In the genomic region with DNA sequence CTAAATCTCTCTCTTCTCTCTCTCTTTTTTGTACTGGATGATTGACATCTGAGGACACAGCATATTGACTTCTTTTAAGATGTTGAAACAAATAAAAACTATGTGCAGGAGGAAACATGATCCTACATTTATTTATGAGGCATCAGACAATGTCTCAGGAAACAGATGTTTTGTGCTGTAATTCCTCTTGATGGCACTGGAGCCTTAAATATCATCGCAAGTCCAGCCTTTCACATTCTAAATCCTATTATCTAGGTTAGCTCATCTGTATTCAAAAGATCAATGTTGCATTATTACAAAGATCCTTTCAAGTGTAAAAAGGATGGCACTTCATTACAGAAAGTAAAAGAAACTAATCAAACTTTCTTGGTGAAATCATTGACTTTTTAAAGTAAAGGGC, we compare ENCODE assay signal across 11 cellular contexts.
A peak's percentile ranks its signal among the peaks of the same experiment; 100 is the strongest.
DNase-seq lines count a peak whose midpoint lies in the region; ATAC-seq and TF ChIP-seq lines count a peak whose summit lies in the region.
"Had no signal": no experiment of that assay in that cellular context is flagged by ENCODE, and none has a peak within 500 bp of the region (broad histone marks: within the 10 kb centered on the region; RNA-seq: fewer than 3 reads in every experiment).

No MANE protein-coding gene starts in this region.

- H3K4me2 ChIP-seq in mesenchymal stem cell (ENCODE audit: low read length, poor library complexity, severe bottlenecking), result no peak overlapping the region
- H3K4me2 ChIP-seq in neuronal stem cell (ENCODE audit: insufficient read depth, low read length, poor library complexity, severe bottlenecking), result no peak overlapping the region

- H3K4me1 ChIP-seq in mesenchymal stem cell (ENCODE audit: control insufficient read depth, insufficient read depth, low read depth, low read length), result peaks cover 8% of the 10 kb centered on the region
- peaks cover 10 to 13% of the 10 kb centered on the region in 2 donors for H3K4me1 ChIP-seq in neuronal stem cell (ENCODE audit: control insufficient read depth in 2 of 2, insufficient read depth in 1 of 2, low read depth in 1 of 2, low read length in 2 of 2)
- H3K4me1 ChIP-seq in sigmoid colon, result peaks cover 0 to 39% (median 29%) of the 10 kb centered on the region in 4 donors

- H2AK5ac ChIP-seq in mesenchymal stem cell (ENCODE audit: low read length, severe bottlenecking) (no peak overlapping the region), neuronal stem cell (ENCODE audit: low read depth, low read length) (no peak overlapping the region)

- TF ChIP-seq POLR2A in sigmoid colon (IDR thresholded peaks at IDR 0.05), result no peak

- ATAC-seq in GM18873 (IDR thresholded peaks at IDR 0.05; ENCODE audit: low FRiP score, unreplicated experiment) (no peak), GM21360 (IDR thresholded peaks at IDR 0.05; ENCODE audit: unreplicated experiment) (no peak)

- no peak for TF ChIP-seq EP300 in sigmoid colon (IDR thresholded peaks at IDR 0.05)

- H2BK120ac ChIP-seq in mesenchymal stem cell (ENCODE audit: low read depth, low read length) (no peak overlapping the region), neuronal stem cell (ENCODE audit: low read depth, low read length) (no peak overlapping the region)

- intact Hi-C loops in sigmoid colon (cut with DNase I), result loop anchor here (5.0 to 10.0 kb wide), 2 partner anchors 126 to 443 kb away; no protein-coding TSS in a partner anchor

- H3K79me1 ChIP-seq in mesenchymal stem cell (replicated peaks; ENCODE audit: low read length, poor library complexity, severe bottlenecking), result no peaks in the 10 kb centered on the region
- H3K79me1 ChIP-seq in neuronal stem cell (ENCODE audit: low read depth, low read length), result no peaks in the 10 kb centered on the region

- TF ChIP-seq CTCF in LNCAP (IDR thresholded peaks at IDR 0.05), result peak; percentile 64
- no peak for TF ChIP-seq CTCF in sigmoid colon (IDR thresholded peaks at IDR 0.05)

- DNase-seq in DMS114 treated with DMSO at 0.1 percent for 48 hours (lab: John Stamatoyannopoulos, UW; ENCODE audit: unreplicated experiment), result peak; percentile 6
- DNase-seq in amniotic epithelial cell (ENCODE audit: low read depth), result peak; percentile 39
- peak; percentile 56 for DNase-seq in mesenchymal stem cell
- DNase-seq in neuronal stem cell (ENCODE audit: low spot score), result no peak
- DNase-seq in sigmoid colon, result no peak
- DNase-seq: activated B cell treated with CpG ODN at 0.5 μM for 24 hours, GF-D8, NCI-H510A had no signal

- no CpG with 5 or more reads among the region's 1 CpG for WGBS in mesenchymal stem cell
- no CpG with 5 or more reads among the region's 1 CpG for WGBS in neuronal stem cell (ENCODE audit: extremely low coverage in 2 of 2, insufficient read length in 2 of 2, insufficient replicate concordance in 1 of 2), 2 donors
- WGBS in sigmoid colon, 2 donors, result 47 to 55% methylated on average over 1 of the region's 1 CpG

- H2AFZ ChIP-seq in mesenchymal stem cell (ENCODE audit: low read depth, low read length), result no peak overlapping the region
- H2AFZ ChIP-seq in neuronal stem cell (ENCODE audit: low read length), result no peak overlapping the region

- H3K9ac ChIP-seq in mesenchymal stem cell (ENCODE audit: low read length), result no peak overlapping the region
- H3K9ac ChIP-seq in neuronal stem cell (ENCODE audit: low read depth, low read length, poor library complexity), result no peak overlapping the region

- no peak overlapping the region for H3K4ac ChIP-seq in mesenchymal stem cell (ENCODE audit: low read depth in 1 of 2, low read length in 2 of 2)
- H3K4ac ChIP-seq in neuronal stem cell (ENCODE audit: low read length), result no peak overlapping the region

- H3K23ac ChIP-seq in mesenchymal stem cell (ENCODE audit: low read length in 2 of 2), result no peak overlapping the region
- no peak overlapping the region for H3K23ac ChIP-seq in neuronal stem cell (ENCODE audit: low read depth, low read length, poor library complexity)

- H3K14ac ChIP-seq in mesenchymal stem cell (ENCODE audit: low read length in 2 of 2) (no peak overlapping the region), neuronal stem cell (ENCODE audit: low read length) (no peak overlapping the region)

- H3K18ac ChIP-seq in mesenchymal stem cell (ENCODE audit: low read depth in 1 of 2, low read length in 2 of 2), result peak overlapping the region in 1 of 2 experiments; percentile 49
- H3K18ac ChIP-seq in neuronal stem cell (ENCODE audit: low read length), result no peak overlapping the region

- H3K9me3 ChIP-seq in mesenchymal stem cell (ENCODE audit: control insufficient read depth, low read length), result no peaks in the 10 kb centered on the region
- H3K9me3 ChIP-seq in neuronal stem cell (replicated peaks in 1 of 2; ENCODE audit: control insufficient read depth in 2 of 2, insufficient read depth in 1 of 2, low read depth in 1 of 2, low read length in 2 of 2), result no peaks in the 10 kb centered on the region
- H3K9me3 ChIP-seq in sigmoid colon, result no peaks in the 10 kb centered on the region

- no peak overlapping the region for H4K8ac ChIP-seq in mesenchymal stem cell (ENCODE audit: low read length)
- no peak overlapping the region for H4K8ac ChIP-seq in neuronal stem cell (ENCODE audit: low read depth, low read length)

- H4K91ac ChIP-seq in mesenchymal stem cell (ENCODE audit: low read length) (no peak overlapping the region), neuronal stem cell (ENCODE audit: low read depth, low read length, poor library complexity) (no peak overlapping the region)

- H3K27ac ChIP-seq in mesenchymal stem cell (ENCODE audit: low read length, poor library complexity, severe bottlenecking) (no peak overlapping the region), neuronal stem cell (replicated peaks; ENCODE audit: low read length) (no peak overlapping the region), sigmoid colon (no peak overlapping the region)

- H2BK5ac ChIP-seq in mesenchymal stem cell (ENCODE audit: low read depth, low read length, poor library complexity, severe bottlenecking), result no peak overlapping the region
- H2BK5ac ChIP-seq in neuronal stem cell (ENCODE audit: low read length), result no peak overlapping the region

- H3K27me3 ChIP-seq in mesenchymal stem cell (ENCODE audit: control insufficient read depth in 1 of 2, insufficient read depth in 1 of 2, low read length in 2 of 2), result peaks cover 0 to 54% of the 10 kb centered on the region in 2 experiments
- peaks cover 0 to 37% (median 22%) of the 10 kb centered on the region in 3 experiments for H3K27me3 ChIP-seq in neuronal stem cell (ENCODE audit: control insufficient read depth in 3 of 3, insufficient read depth in 3 of 3, low read depth in 1 of 3, low read length in 3 of 3)
- H3K27me3 ChIP-seq in sigmoid colon, result peaks cover 0 to 10% (median 0%) of the 10 kb centered on the region in 3 donors

- H2BK15ac ChIP-seq in mesenchymal stem cell (ENCODE audit: low read depth, poor library complexity, severe bottlenecking) (no peak overlapping the region), neuronal stem cell (ENCODE audit: low read length) (no peak overlapping the region)

- H2BK12ac ChIP-seq in mesenchymal stem cell (ENCODE audit: low read length in 2 of 2), result no peak overlapping the region
- no peak overlapping the region for H2BK12ac ChIP-seq in neuronal stem cell (ENCODE audit: low read length)

- H3K4me3 ChIP-seq in mesenchymal stem cell (ENCODE audit: insufficient read depth in 1 of 2, low read depth in 1 of 2, low read length in 2 of 2) (no peak overlapping the region), neuronal stem cell (ENCODE audit: low read length in 2 of 2) (no peak overlapping the region), sigmoid colon (no peak overlapping the region)

- no peaks in the 10 kb centered on the region for H3K36me3 ChIP-seq in mesenchymal stem cell (ENCODE audit: control insufficient read depth in 1 of 2, insufficient read depth in 2 of 2, low read depth in 1 of 2, low read length in 2 of 2)
- no peaks in the 10 kb centered on the region for H3K36me3 ChIP-seq in neuronal stem cell (replicated peaks in 1 of 2; ENCODE audit: control insufficient read depth in 2 of 2, insufficient read depth in 2 of 2, low read length in 2 of 2)
- no peaks in the 10 kb centered on the region for H3K36me3 ChIP-seq in sigmoid colon

Comparison
In these comparisons a context has a peak if more than half of its experiments do, and no peak if none do; other contexts are left out.
1. DNase-seq: peak in DMS114 treated with DMSO at 0.1 percent for 48 hours (single experiment), amniotic epithelial cell (single experiment) and mesenchymal stem cell (single experiment); none in neuronal stem cell (single experiment) and sigmoid colon (single experiment).